ENCODE assay signal across 21 cellular contexts in genomic region chr1:210728437-210729149, GRCh38.
A peak's percentile ranks its signal among the peaks of the same experiment; 100 is the strongest.
DNase-seq lines count a peak whose midpoint lies in the region; FAIRE-seq and TF ChIP-seq lines count a peak whose summit lies in the region.
"Had no signal": no experiment of that assay in that cellular context is flagged by ENCODE, and none has a peak within 500 bp of the region (broad histone marks: within the 10 kb centered on the region; RNA-seq: fewer than 3 reads in every experiment).

No MANE protein-coding gene starts in this region.

- peak overlapping the region; percentile 25 for H3K27ac Mint-ChIP-seq in glutamatergic neuron (ENCODE audit: unreplicated experiment)
- H3K27ac Mint-ChIP-seq: CD14-positive monocyte; CD4-positive, alpha-beta memory T cell; HFFc6 had no signal

- peaks cover 4% of the 10 kb centered on the region for H3K27me3 Mint-ChIP-seq in glutamatergic neuron (ENCODE audit: unreplicated experiment)

- 79% methylated on average over 4 of the region's 4 CpGs for WGBS in thyroid gland, 2 donors

- H3K4me1 Mint-ChIP-seq in glutamatergic neuron (ENCODE audit: low read depth, unreplicated experiment): peaks cover 17% of the 10 kb centered on the region
- H3K4me1 Mint-ChIP-seq: CD14-positive monocyte, IgD-negative memory B cell had no signal

- peak; percentile 69 for FAIRE-seq in D721Med (lab: Jason Lieb, UNC)
- FAIRE-seq: G401.6, GM12891, GM19239, HTR-8/SVneo had no signal

- intact Hi-C loops in thyroid gland (cut with DNase I): no loop called here

- DNase-seq in D721Med (ENCODE audit: insufficient read length, low spot score): no peak
- DNase-seq in NCI-H1092 treated with DMSO at 0.1 percent for 48 hours (lab: John Stamatoyannopoulos, UW): peak; percentile 70
- DNase-seq in glutamatergic neuron: peak; percentile 39
- no peak for DNase-seq in DMS53 treated with DMSO at 0.1 percent for 48 hours (lab: John Stamatoyannopoulos, UW; ENCODE audit: unreplicated experiment)
- no peak for DNase-seq in GM19240 (ENCODE audit: insufficient read length, low spot score)
- no peak for DNase-seq in coronary artery (ENCODE audit: low spot score)
- no peak for DNase-seq in thyroid gland
- DNase-seq: 8988T; CD4-positive, alpha-beta memory T cell; DND-41; EL; GM23248; HFFc6 had no signal

- no peaks in the 10 kb centered on the region for H3K9me3 ChIP-seq in thyroid gland
- H3K9me3 ChIP-seq: BLaER1 had no signal

- TF ChIP-seq POLR2A in thyroid gland (IDR thresholded peaks at IDR 0.05): no peak

- peak overlapping the region; percentile 41 for H3K27ac ChIP-seq in VCaP
- no peak overlapping the region for H3K27ac ChIP-seq in coronary artery
- H3K27ac ChIP-seq in thyroid gland: no peak overlapping the region
- H3K27ac ChIP-seq: BLaER1, GM23248 had no signal

- peaks cover 7% of the 10 kb centered on the region for H3K9me3 Mint-ChIP-seq in glutamatergic neuron (ENCODE audit: unreplicated experiment)
- H3K9me3 Mint-ChIP-seq: HFFc6 had no signal

- no peaks in the 10 kb centered on the region for H3K4me1 ChIP-seq in thyroid gland

- no peak overlapping the region for H3K4me3 Mint-ChIP-seq in glutamatergic neuron (ENCODE audit: unreplicated experiment)
- H3K4me3 Mint-ChIP-seq: CD14-positive monocyte; CD4-positive, alpha-beta memory T cell; HFFc6; IgD-negative memory B cell had no signal

- H3K36me3 Mint-ChIP-seq in glutamatergic neuron (ENCODE audit: unreplicated experiment): no peaks in the 10 kb centered on the region
- H3K36me3 Mint-ChIP-seq: CD14-positive monocyte; CD4-positive, alpha-beta memory T cell; IgD-negative memory B cell had no signal

- no peaks in the 10 kb centered on the region for H3K27me3 ChIP-seq in thyroid gland
- H3K27me3 ChIP-seq: BLaER1 had no signal

- no peaks in the 10 kb centered on the region for H3K36me3 ChIP-seq in thyroid gland
- H3K36me3 ChIP-seq: BLaER1 had no signal

- H3K4me3 ChIP-seq in coronary artery (no peak overlapping the region), thyroid gland (replicated peaks in 1 of 3) (no peak overlapping the region)
- H3K4me3 ChIP-seq: BLaER1, GM23248 had no signal

- TF ChIP-seq CTCF in D721Med (IDR thresholded peaks at IDR 0.05; ENCODE audit: insufficient read depth, missing control alignments) (no peak), VCaP (conservative IDR thresholded peaks at IDR 0.05) (no peak), glutamatergic neuron (IDR thresholded peaks at IDR 0.05; ENCODE audit: partially characterized antibody, unreplicated experiment) (no peak), coronary artery (IDR thresholded peaks at IDR 0.05) (no peak), thyroid gland (IDR thresholded peaks at IDR 0.05) (no peak)

Comparison
In these comparisons a context has a peak if more than half of its experiments do, and no peak if none do; other contexts are left out.
1. DNase-seq: peak in NCI-H1092 treated with DMSO at 0.1 percent for 48 hours (single experiment) and glutamatergic neuron (single experiment); none in D721Med (single experiment), DMS53 treated with DMSO at 0.1 percent for 48 hours (single experiment), GM19240 (single experiment), coronary artery (single experiment) and thyroid gland (0 of 2).